In genomic region chr6:62516287-62517152, GRCh38 we compare ENCODE assay signal across 19 cellular contexts.
DNase-seq lines count a peak whose midpoint lies in the region; ATAC-seq, FAIRE-seq and TF ChIP-seq lines count a peak whose summit lies in the region.
"Had no signal": no experiment of that assay in that cellular context is flagged by ENCODE, and none has a peak within 500 bp of the region (broad histone marks: within the 10 kb centered on the region; RNA-seq: fewer than 3 reads in every experiment).

No MANE protein-coding gene starts in this region.

- peak overlapping the region; percentile 63; the same call in 1 of the 2 replicates for H2BK12ac ChIP-seq in H1 (ENCODE audit: low read depth, low read length)

- no peak overlapping the region for H3K14ac ChIP-seq in H1 (ENCODE audit: insufficient read length)

- H3K27me3 Mint-ChIP-seq in nephron (ENCODE audit: low read depth): no peaks in the 10 kb centered on the region
- H3K27me3 Mint-ChIP-seq: activated CD8-positive, alpha-beta memory T cell treated with anti-CD3 and anti-CD28 coated beads, Interleukin-2, amount 10 ng/mL, durations not matched to agents 7 days and 5 days; central memory CD8-positive, alpha-beta T cell had no signal

- no peak overlapping the region for H2AK5ac ChIP-seq in H1 (ENCODE audit: low read depth, low read length)

- CTCF ChIA-PET in H1 (lab: Charles Lee; ENCODE audit: partially characterized antibody): interaction anchor here (0.8 kb wide), 1 partner anchor 1204 kb away, joined by 3 read pairs; no protein-coding TSS in a partner anchor

- TF ChIP-seq RAD21 in H1 (IDR thresholded peaks at IDR 0.05 in 1 of 2, conservative IDR thresholded peaks at IDR 0.05 in 1 of 2; ENCODE audit: low read depth in 2 of 2, low read length in 2 of 2): no peak

- peak overlapping the region; percentile 14; the same call in 1 of the 2 replicates for H3K18ac ChIP-seq in H1 (ENCODE audit: extremely low read depth, low read length)

- peak overlapping the region; percentile 92 for H2BK5ac ChIP-seq in H1 (ENCODE audit: low read depth, low read length)

- WGBS in H1 (ENCODE audit: extremely low coverage in 1 of 2, insufficient coverage in 1 of 2, insufficient read length in 1 of 2, insufficient replicate concordance in 2 of 2, low coverage in 1 of 2, low lambda C conversion rate in 2 of 2, missing lambda C conversion rate in 1 of 2), 2 experiments: 7% methylated on average over 6 of the region's 7 CpGs; no CpG with 5 or more reads in 1 of the 2 experiments

- peak; percentile 57 for FAIRE-seq in H1 (lab: Jason Lieb, UNC)

- ATAC-seq in left colon: no peak
- ATAC-seq: activated CD8-positive, alpha-beta memory T cell treated with anti-CD3 and anti-CD28 coated beads, Interleukin-2, amount 10 ng/mL, durations not matched to agents 7 days and 5 days; heart left ventricle; sciatic nerve had no signal

- H3K4me2 ChIP-seq in H1 (ENCODE audit: insufficient read depth in 1 of 2, low read depth in 2 of 2, low read length in 2 of 2): peak overlapping the region; percentile 61 to 72

- no peaks in the 10 kb centered on the region for H3K79me1 ChIP-seq in H1 (ENCODE audit: low read depth, low read length)

- H3K56ac ChIP-seq in H1 (replicated peaks; ENCODE audit: insufficient read length, low read depth, low read length): no peak overlapping the region

- H3K23me2 ChIP-seq in H1 (ENCODE audit: low read depth, low read length): no peaks in the 10 kb centered on the region; the same call in 1 of the 2 replicates

- no peak overlapping the region for H3K4ac ChIP-seq in H1 (replicated peaks; ENCODE audit: insufficient read length, low read depth, low read length)

- no peak overlapping the region for H4K8ac ChIP-seq in H1 (ENCODE audit: extremely low read depth, insufficient read depth, low read length)

- H3K79me2 ChIP-seq in H1 (ENCODE audit: control insufficient read depth in 1 of 2, insufficient read depth in 2 of 2, low read length in 2 of 2): no peaks in the 10 kb centered on the region

- no peaks in the 10 kb centered on the region for H3K27me3 ChIP-seq in H1 (replicated peaks in 1 of 4; ENCODE audit: control insufficient read depth in 3 of 4, extremely low read depth in 1 of 4, insufficient read depth in 3 of 4, low read length in 3 of 4)
- H3K27me3 ChIP-seq: heart left ventricle had no signal

- H3K4me3 ChIP-seq in NB4 (ENCODE audit: low read depth, low read length) (no peak overlapping the region), H1 (ENCODE audit: extremely low read depth in 1 of 4, insufficient read depth in 2 of 4, low read depth in 3 of 4, low read length in 4 of 4) (peak overlapping the region in 3 of 4 experiments; percentile 6 to 45 (median 10); a peak in 4 of 8 replicates)
- H3K4me3 ChIP-seq: heart left ventricle had no signal

- H3K4me1 Mint-ChIP-seq in nephron: no peaks in the 10 kb centered on the region
- H3K4me1 Mint-ChIP-seq: activated CD8-positive, alpha-beta memory T cell treated with anti-CD3 and anti-CD28 coated beads, Interleukin-2, amount 10 ng/mL, durations not matched to agents 7 days and 5 days; central memory CD8-positive, alpha-beta T cell had no signal

- no peaks in the 10 kb centered on the region for H3K36me3 Mint-ChIP-seq in nephron (ENCODE audit: low read depth)
- H3K36me3 Mint-ChIP-seq: activated CD8-positive, alpha-beta memory T cell treated with anti-CD3 and anti-CD28 coated beads, Interleukin-2, amount 10 ng/mL, durations not matched to agents 7 days and 5 days had no signal

- H3K9me3 ChIP-seq in H1 (ENCODE audit: insufficient read depth in 2 of 2, low read depth in 1 of 2, low read length in 1 of 2): no peaks in the 10 kb centered on the region
- H3K9me3 ChIP-seq: heart left ventricle had no signal

- peaks cover 0 to 7% (median 4%) of the 10 kb centered on the region in 4 experiments; a peak in 2 of 7 replicates for H3K4me1 ChIP-seq in H1 (replicated peaks in 1 of 4; ENCODE audit: control insufficient read depth in 3 of 4, insufficient read depth in 4 of 4, low read length in 3 of 4)
- H3K4me1 ChIP-seq: heart left ventricle had no signal

- H4K91ac ChIP-seq in H1 (replicated peaks; ENCODE audit: insufficient read length, low read length): peak overlapping the region; percentile 39

- TF ChIP-seq POLR2A in NB4 (IDR thresholded peaks at IDR 0.05; ENCODE audit: extremely low read depth, insufficient read length) (no peak), H1 (IDR thresholded peaks at IDR 0.05; ENCODE audit: control extremely low read depth in 1 of 2, low read depth in 2 of 2, low read length in 2 of 2) (no peak)

- H3K9ac ChIP-seq in H1 (replicated peaks in 1 of 4; ENCODE audit: extremely low read depth in 1 of 4, low read depth in 3 of 4, low read length in 3 of 4): no peak overlapping the region

- 0 out of 2 replicates have a peak overlapping the region, but pooled peaks have one; percentile 3 for H2AFZ ChIP-seq in H1 (ENCODE audit: low read length)

- intact Hi-C loops in left colon (cut with DNase I, micrococcal nuclease): no loop called here

- TF ChIP-seq CTCF in NB4 (IDR thresholded peaks at IDR 0.05; ENCODE audit: low read depth, low read length) (no peak), H1 (IDR thresholded peaks at IDR 0.05; ENCODE audit: control extremely low read depth in 1 of 3, insufficient read depth in 1 of 3, low read depth in 1 of 3, low read length in 3 of 3) (no peak), nephron (IDR thresholded peaks at IDR 0.05; ENCODE audit: unreplicated experiment in 3 of 3) (no peak)

- H3K36me3 ChIP-seq in H1 (ENCODE audit: control insufficient read depth in 2 of 4, insufficient read depth in 4 of 4, low read length in 3 of 4): no peaks in the 10 kb centered on the region
- H3K36me3 ChIP-seq: heart left ventricle had no signal

- H4K20me1 ChIP-seq in H1 (replicated peaks in 1 of 2; ENCODE audit: control insufficient read depth in 1 of 2, insufficient read depth in 2 of 2, low read length in 2 of 2): no peaks in the 10 kb centered on the region

- H2BK15ac ChIP-seq in H1 (ENCODE audit: low read length): no peak overlapping the region

- no peak overlapping the region for H3K4me3 Mint-ChIP-seq in nephron
- H3K4me3 Mint-ChIP-seq: activated CD8-positive, alpha-beta memory T cell treated with anti-CD3 and anti-CD28 coated beads, Interleukin-2, amount 10 ng/mL, durations not matched to agents 7 days and 5 days; central memory CD8-positive, alpha-beta T cell had no signal

- H2BK120ac ChIP-seq in H1 (replicated peaks; ENCODE audit: low read depth, low read length): peak overlapping the region; percentile 82

- peak overlapping the region; percentile 43; the same call in 1 of the 2 replicates for H3K27ac ChIP-seq in H1 (ENCODE audit: low read depth, low read length)
- H3K27ac ChIP-seq: heart left ventricle had no signal

- 0 out of 3 replicates have a peak, but pooled peaks of 1 of the 2 experiments have one; percentile 41 for TF ChIP-seq EP300 in H1 (IDR thresholded peaks at IDR 0.05; ENCODE audit: borderline replicate concordance in 1 of 2, low read depth in 2 of 2, low read length in 2 of 2)

- POLR2A ChIA-PET in H1 (lab: Charles Lee; ENCODE audit: partially characterized antibody): no interaction called here

- H4K5ac ChIP-seq in H1 (ENCODE audit: insufficient read length, low read depth, low read length): no peak overlapping the region

- no peak overlapping the region for H3K23ac ChIP-seq in H1 (ENCODE audit: insufficient read length)

- H3K9me3 Mint-ChIP-seq in nephron: no peaks in the 10 kb centered on the region

- peak overlapping the region; percentile 55 to 65 (median 58) for H3K27ac Mint-ChIP-seq in nephron
- H3K27ac Mint-ChIP-seq: activated CD8-positive, alpha-beta memory T cell treated with anti-CD3 and anti-CD28 coated beads, Interleukin-2, amount 10 ng/mL, durations not matched to agents 7 days and 5 days had no signal

- H2BK20ac ChIP-seq in H1 (ENCODE audit: low read length): no peak overlapping the region

- DNase-seq in GDM1 (lab: John Stamatoyannopoulos, UW): peak; percentile 51
- DNase-seq in NB4 (ENCODE audit: low read depth): peak; percentile 17
- peak in 1 of 2 experiments; percentile 5 for DNase-seq in H1 (ENCODE audit: low read depth in 1 of 2, low spot score in 2 of 2)
- DNase-seq in ecto neural progenitor cell (ENCODE audit: low spot score): no peak
- no peak for DNase-seq in amniotic stem cell (lab: John Stamatoyannopoulos, UW)
- DNase-seq in activated T-cell treated with anti-CD3 and anti-CD28 coated beads, Interleukin-2, amount 50 U/mL, for 1 hour: no peak
- no peak for DNase-seq in left colon
- DNase-seq: activated CD8-positive, alpha-beta memory T cell treated with anti-CD3 and anti-CD28 coated beads, Interleukin-2, amount 10 ng/mL, durations not matched to agents 7 days and 5 days; activated gamma-delta T cell; amygdala; effector CD8-positive, alpha-beta T cell; heart left ventricle; NCI-H146; occipital lobe; Right ventricle myocardium superior; T-helper 2 cell had no signal

TF ChIP-seq in H1, 55 proteins besides CTCF, POLR2A, EP300 and RAD21:
- 0 out of 4 replicates have a peak, but pooled peaks of 1 of the 2 experiments have one; percentile 79 for TF ChIP-seq HDAC2 (IDR thresholded peaks at IDR 0.05; ENCODE audit: borderline replicate concordance in 1 of 2, low read depth in 2 of 2, low read length in 2 of 2)
- TF ChIP-seq SAP30 (IDR thresholded peaks at IDR 0.05; ENCODE audit: insufficient read depth, insufficient replicate concordance, low read length): no peak
- TF ChIP-seq TAF1 (IDR thresholded peaks at IDR 0.05; ENCODE audit: low read depth, low read length): 0 out of 2 replicates have a peak, but pooled peaks have one; percentile 34
- no peak for TF ChIP-seq CTBP2 (IDR thresholded peaks at IDR 0.05; ENCODE audit: borderline replicate concordance, insufficient read depth, insufficient read length, low read length)
- no peak for TF ChIP-seq TCF12 (IDR thresholded peaks at IDR 0.05; ENCODE audit: low read depth, low read length)
- peak; percentile 79 for TF ChIP-seq CREB1 (IDR thresholded peaks at IDR 0.05)
- no peak for TF ChIP-seq USF2 (IDR thresholded peaks at IDR 0.05; ENCODE audit: low read length)
- peak; percentile 88 for TF ChIP-seq RFX5 (IDR thresholded peaks at IDR 0.05; ENCODE audit: borderline replicate concordance, low read depth, low read length)
- TF ChIP-seq SP2 (IDR thresholded peaks at IDR 0.05; ENCODE audit: low read length): no peak
TF ChIP-seq in H1: peak in this region for 4.

Comparison
In these comparisons a context has a peak if more than half of its experiments do, and no peak if none do; other contexts are left out.
1. DNase-seq: peak in GDM1 (single experiment) and NB4 (single experiment); none in ecto neural progenitor cell (single experiment), amniotic stem cell (single experiment), activated T-cell treated with anti-CD3 and anti-CD28 coated beads, Interleukin-2, amount 50 U/mL, for 1 hour (single experiment) and left colon (0 of 2).